Comparison of ENCODE assay signal across 1 cellular context in genomic region chr17:40097931-40098845, GRCh38.
TF ChIP-seq lines count a peak whose summit lies in the region.

No MANE protein-coding gene starts in this region.

TF ChIP-seq in K562, 482 proteins besides CTCF, POLR2A, EP300 and RAD21 (continued from another document and continues in another):
- TF ChIP-seq ZNF518B (CRISPR knock-in tag; IDR thresholded peaks at IDR 0.05): no peak
- no peak for TF ChIP-seq STAG1 (CRISPR knock-in tag; IDR thresholded peaks at IDR 0.05; ENCODE audit: borderline replicate concordance)
- no peak for TF ChIP-seq RFX5 (IDR thresholded peaks at IDR 0.05; ENCODE audit: low read depth, low read length)
- TF ChIP-seq FOXJ2 (tag; IDR thresholded peaks at IDR 0.05): no peak
- TF ChIP-seq ZNF134 (CRISPR knock-in tag; conservative IDR thresholded peaks at IDR 0.05): no peak
- TF ChIP-seq POLR2AphosphoS2 (IDR thresholded peaks at IDR 0.05; ENCODE audit: low read length): no peak
- TF ChIP-seq KDM1A (IDR thresholded peaks at IDR 0.05): peak in 1 of 2 experiments; percentile 74; a peak in 2 of 4 replicates
- TF ChIP-seq ARNT (IDR thresholded peaks at IDR 0.05): peak in 1 of 2 experiments; percentile 77; a peak in 1 of 4 replicates
- no peak for TF ChIP-seq MAFF (IDR thresholded peaks at IDR 0.05; ENCODE audit: low read length)
- peak; percentile 49; the same call in 1 of the 2 replicates for TF ChIP-seq GTF2A2 (tag; IDR thresholded peaks at IDR 0.05)
- no peak for TF ChIP-seq ELK3 (CRISPR knock-in tag; IDR thresholded peaks at IDR 0.05)
- TF ChIP-seq BHLHE40 (IDR thresholded peaks at IDR 0.05; ENCODE audit: low read length): no peak
- TF ChIP-seq, protein P1, sequence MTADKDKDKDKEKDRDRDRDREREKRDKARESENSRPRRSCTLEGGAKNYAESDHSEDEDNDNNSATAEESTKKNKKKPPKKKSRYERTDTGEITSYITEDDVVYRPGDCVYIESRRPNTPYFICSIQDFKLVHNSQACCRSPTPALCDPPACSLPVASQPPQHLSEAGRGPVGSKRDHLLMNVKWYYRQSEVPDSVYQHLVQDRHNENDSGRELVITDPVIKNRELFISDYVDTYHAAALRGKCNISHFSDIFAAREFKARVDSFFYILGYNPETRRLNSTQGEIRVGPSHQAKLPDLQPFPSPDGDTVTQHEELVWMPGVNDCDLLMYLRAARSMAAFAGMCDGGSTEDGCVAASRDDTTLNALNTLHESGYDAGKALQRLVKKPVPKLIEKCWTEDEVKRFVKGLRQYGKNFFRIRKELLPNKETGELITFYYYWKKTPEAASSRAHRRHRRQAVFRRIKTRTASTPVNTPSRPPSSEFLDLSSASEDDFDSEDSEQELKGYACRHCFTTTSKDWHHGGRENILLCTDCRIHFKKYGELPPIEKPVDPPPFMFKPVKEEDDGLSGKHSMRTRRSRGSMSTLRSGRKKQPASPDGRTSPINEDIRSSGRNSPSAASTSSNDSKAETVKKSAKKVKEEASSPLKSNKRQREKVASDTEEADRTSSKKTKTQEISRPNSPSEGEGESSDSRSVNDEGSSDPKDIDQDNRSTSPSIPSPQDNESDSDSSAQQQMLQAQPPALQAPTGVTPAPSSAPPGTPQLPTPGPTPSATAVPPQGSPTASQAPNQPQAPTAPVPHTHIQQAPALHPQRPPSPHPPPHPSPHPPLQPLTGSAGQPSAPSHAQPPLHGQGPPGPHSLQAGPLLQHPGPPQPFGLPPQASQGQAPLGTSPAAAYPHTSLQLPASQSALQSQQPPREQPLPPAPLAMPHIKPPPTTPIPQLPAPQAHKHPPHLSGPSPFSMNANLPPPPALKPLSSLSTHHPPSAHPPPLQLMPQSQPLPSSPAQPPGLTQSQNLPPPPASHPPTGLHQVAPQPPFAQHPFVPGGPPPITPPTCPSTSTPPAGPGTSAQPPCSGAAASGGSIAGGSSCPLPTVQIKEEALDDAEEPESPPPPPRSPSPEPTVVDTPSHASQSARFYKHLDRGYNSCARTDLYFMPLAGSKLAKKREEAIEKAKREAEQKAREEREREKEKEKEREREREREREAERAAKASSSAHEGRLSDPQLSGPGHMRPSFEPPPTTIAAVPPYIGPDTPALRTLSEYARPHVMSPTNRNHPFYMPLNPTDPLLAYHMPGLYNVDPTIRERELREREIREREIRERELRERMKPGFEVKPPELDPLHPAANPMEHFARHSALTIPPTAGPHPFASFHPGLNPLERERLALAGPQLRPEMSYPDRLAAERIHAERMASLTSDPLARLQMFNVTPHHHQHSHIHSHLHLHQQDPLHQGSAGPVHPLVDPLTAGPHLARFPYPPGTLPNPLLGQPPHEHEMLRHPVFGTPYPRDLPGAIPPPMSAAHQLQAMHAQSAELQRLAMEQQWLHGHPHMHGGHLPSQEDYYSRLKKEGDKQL (CRISPR knock-in tag; IDR thresholded peaks at IDR 0.05; ENCODE audit: borderline replicate concordance): no peak
- peak; percentile 67; the same call in 1 of the 2 replicates for TF ChIP-seq ZNF584 (CRISPR knock-in tag; IDR thresholded peaks at IDR 0.05; ENCODE audit: low read depth)
- no peak for TF ChIP-seq PTTG1 (tag; IDR thresholded peaks at IDR 0.05; ENCODE audit: low read depth)
- no peak for TF ChIP-seq PHB (CRISPR knock-in tag; IDR thresholded peaks at IDR 0.05)
- TF ChIP-seq ZBTB11 (CRISPR knock-in tag; IDR thresholded peaks at IDR 0.05): no peak
- 0 out of 2 replicates have a peak, but pooled peaks have one; percentile 39 for TF ChIP-seq MEF2A (IDR thresholded peaks at IDR 0.05; ENCODE audit: control insufficient read depth, low read depth, low read length)
- TF ChIP-seq MTA3 (IDR thresholded peaks at IDR 0.05; ENCODE audit: borderline replicate concordance): no peak; the same call in 1 of the 2 replicates
- no peak for TF ChIP-seq SIX5 (IDR thresholded peaks at IDR 0.05; ENCODE audit: borderline replicate concordance in 1 of 2, insufficient read depth in 1 of 2, low read depth in 1 of 2, low read length in 2 of 2)
- TF ChIP-seq, protein P2, sequence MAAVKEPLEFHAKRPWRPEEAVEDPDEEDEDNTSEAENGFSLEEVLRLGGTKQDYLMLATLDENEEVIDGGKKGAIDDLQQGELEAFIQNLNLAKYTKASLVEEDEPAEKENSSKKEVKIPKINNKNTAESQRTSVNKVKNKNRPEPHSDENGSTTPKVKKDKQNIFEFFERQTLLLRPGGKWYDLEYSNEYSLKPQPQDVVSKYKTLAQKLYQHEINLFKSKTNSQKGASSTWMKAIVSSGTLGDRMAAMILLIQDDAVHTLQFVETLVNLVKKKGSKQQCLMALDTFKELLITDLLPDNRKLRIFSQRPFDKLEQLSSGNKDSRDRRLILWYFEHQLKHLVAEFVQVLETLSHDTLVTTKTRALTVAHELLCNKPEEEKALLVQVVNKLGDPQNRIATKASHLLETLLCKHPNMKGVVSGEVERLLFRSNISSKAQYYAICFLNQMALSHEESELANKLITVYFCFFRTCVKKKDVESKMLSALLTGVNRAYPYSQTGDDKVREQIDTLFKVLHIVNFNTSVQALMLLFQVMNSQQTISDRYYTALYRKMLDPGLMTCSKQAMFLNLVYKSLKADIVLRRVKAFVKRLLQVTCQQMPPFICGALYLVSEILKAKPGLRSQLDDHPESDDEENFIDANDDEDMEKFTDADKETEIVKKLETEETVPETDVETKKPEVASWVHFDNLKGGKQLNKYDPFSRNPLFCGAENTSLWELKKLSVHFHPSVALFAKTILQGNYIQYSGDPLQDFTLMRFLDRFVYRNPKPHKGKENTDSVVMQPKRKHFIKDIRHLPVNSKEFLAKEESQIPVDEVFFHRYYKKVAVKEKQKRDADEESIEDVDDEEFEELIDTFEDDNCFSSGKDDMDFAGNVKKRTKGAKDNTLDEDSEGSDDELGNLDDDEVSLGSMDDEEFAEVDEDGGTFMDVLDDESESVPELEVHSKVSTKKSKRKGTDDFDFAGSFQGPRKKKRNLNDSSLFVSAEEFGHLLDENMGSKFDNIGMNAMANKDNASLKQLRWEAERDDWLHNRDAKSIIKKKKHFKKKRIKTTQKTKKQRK (IDR thresholded peaks at IDR 0.05; ENCODE audit: borderline replicate concordance, low read depth, low read length): no peak
- no peak for TF ChIP-seq POLR2B (IDR thresholded peaks at IDR 0.05; ENCODE audit: low read depth, partially characterized antibody)
- no peak for TF ChIP-seq ELF2 (CRISPR knock-in tag; IDR thresholded peaks at IDR 0.05)
- peak; percentile 43; the same call in 1 of the 2 replicates for TF ChIP-seq MECOM (CRISPR knock-in tag; IDR thresholded peaks at IDR 0.05)
- TF ChIP-seq ZBTB5 (IDR thresholded peaks at IDR 0.05): no peak
- TF ChIP-seq CHD2 (IDR thresholded peaks at IDR 0.05; ENCODE audit: low read depth, low read length): no peak
- no peak for TF ChIP-seq ZBTB7A (IDR thresholded peaks at IDR 0.05; ENCODE audit: borderline replicate concordance, control insufficient read depth, low read depth, low read length)
- no peak for TF ChIP-seq ZNF830 (CRISPR knock-in tag; IDR thresholded peaks at IDR 0.05)
- no peak for TF ChIP-seq ZNF75A (CRISPR knock-in tag; IDR thresholded peaks at IDR 0.05)
- TF ChIP-seq NFATC3 (IDR thresholded peaks at IDR 0.05): peak; percentile 86
- no peak for TF ChIP-seq ZC3H8 (IDR thresholded peaks at IDR 0.05)
- TF ChIP-seq MIER1 (IDR thresholded peaks at IDR 0.05; ENCODE audit: low read depth): no peak
- no peak for TF ChIP-seq CHD1 (IDR thresholded peaks at IDR 0.05; ENCODE audit: low read length)
- TF ChIP-seq ZNF592 (IDR thresholded peaks at IDR 0.05): peak; percentile 93
- TF ChIP-seq SREBF2 (CRISPR knock-in tag; IDR thresholded peaks at IDR 0.05): no peak; the same call in 1 of the 2 replicates
